Comparison of ENCODE assay signal across 19 cellular contexts in the genomic region with DNA sequence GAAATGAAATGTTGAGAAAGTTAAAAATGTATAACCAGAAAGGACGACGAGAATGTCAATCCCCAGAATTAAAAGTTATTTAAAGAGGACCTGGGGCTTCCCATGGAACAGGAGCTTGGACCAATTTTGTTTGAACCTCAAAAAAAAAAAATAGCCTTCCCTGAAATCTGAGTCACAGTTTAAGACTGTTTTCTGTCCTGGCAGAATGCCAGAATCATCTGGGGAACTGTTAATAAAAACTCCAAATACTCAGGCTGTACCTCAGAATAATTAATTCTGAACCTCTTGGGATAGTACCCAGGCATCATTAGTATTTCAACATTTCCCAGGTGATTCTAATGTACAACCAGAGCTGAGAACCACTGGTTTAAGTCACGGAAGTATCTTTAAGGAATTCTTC.
DNase-seq lines count a peak whose midpoint lies in the region; ATAC-seq and TF ChIP-seq lines count a peak whose summit lies in the region.
"Had no signal": no experiment of that assay in that cellular context is flagged by ENCODE, and none has a peak within 500 bp of the region (broad histone marks: within the 10 kb centered on the region; RNA-seq: fewer than 3 reads in every experiment).

No MANE protein-coding gene starts in this region.

- H3K27ac Mint-ChIP-seq in activated CD4-positive, alpha-beta T cell treated with anti-CD3 and anti-CD28 coated beads for 36 hours: no peak overlapping the region
- H3K27ac Mint-ChIP-seq: activated CD8-positive, alpha-beta T cell treated with anti-CD3 and anti-CD28 coated beads for 36 hours had no signal

- peak; percentile 8 for DNase-seq in A172 (ENCODE audit: low spot score)
- peak; percentile 80 for DNase-seq in LHCN-M2 (ENCODE audit: low read depth)
- peak; percentile 68 for DNase-seq in astrocyte of the hippocampus (ENCODE audit: low read depth, low spot score)
- peak; percentile 43 for DNase-seq in fibroblast of the aortic adventitia (ENCODE audit: low read depth)
- no peak for DNase-seq in activated CD4-positive, alpha-beta T cell treated with anti-CD3 and anti-CD28 coated beads for 36 hours
- DNase-seq in effector memory CD4-positive, alpha-beta T cell: no peak
- DNase-seq: activated CD8-positive, alpha-beta T cell treated with anti-CD3 and anti-CD28 coated beads for 36 hours; activated naive CD4-positive, alpha-beta T cell treated with anti-CD3 and anti-CD28 coated beads, Interleukin-2, amount 50 U/mL, for 16 hours; activated T-cell treated with anti-CD3 and anti-CD28 coated beads, Interleukin-2, amount 50 U/mL, for 1 hour; C1 segment of cervical spinal cord; cortex of kidney; mucosa of descending colon; uterus had no signal

- no peak overlapping the region for H3K4me3 ChIP-seq in fibroblast of the aortic adventitia (ENCODE audit: low read depth, low read length)
- no peak overlapping the region for H3K4me3 ChIP-seq in effector memory CD4-positive, alpha-beta T cell (ENCODE audit: insufficient read depth, low read depth, low read length, poor library complexity, severe bottlenecking)
- H3K4me3 ChIP-seq: A549, ascending aorta, gastroesophageal sphincter, mucosa of descending colon, uterus had no signal

- intact Hi-C loops in activated CD4-positive, alpha-beta T cell treated with anti-CD3 and anti-CD28 coated beads for 36 hours (cut with DNase I, micrococcal nuclease): no loop called here

- no peaks in the 10 kb centered on the region for H3K9me3 ChIP-seq in effector memory CD4-positive, alpha-beta T cell (ENCODE audit: control insufficient read depth, low read length)
- H3K9me3 ChIP-seq: A549, ascending aorta, gastroesophageal sphincter, mucosa of descending colon, uterus had no signal

- H3K27ac ChIP-seq in effector memory CD4-positive, alpha-beta T cell (ENCODE audit: insufficient read depth, low read length, poor library complexity, severe bottlenecking): no peak overlapping the region
- H3K27ac ChIP-seq: A549, ascending aorta, gastroesophageal sphincter, uterus had no signal

- no peak overlapping the region for H3K4me3 Mint-ChIP-seq in activated CD4-positive, alpha-beta T cell treated with anti-CD3 and anti-CD28 coated beads for 36 hours
- H3K4me3 Mint-ChIP-seq: activated CD8-positive, alpha-beta T cell treated with anti-CD3 and anti-CD28 coated beads for 36 hours had no signal

- POLR2A ChIA-PET in activated CD4-positive, alpha-beta T cell treated with anti-CD3 and anti-CD28 coated beads for 36 hours (lab: Charles Lee): no interaction called here

- no peaks in the 10 kb centered on the region for H3K36me3 ChIP-seq in effector memory CD4-positive, alpha-beta T cell (ENCODE audit: control insufficient read depth, insufficient read depth, low read length)
- H3K36me3 ChIP-seq: ascending aorta, gastroesophageal sphincter, uterus had no signal

- peaks cover 5% of the 10 kb centered on the region for H3K27me3 Mint-ChIP-seq in activated CD4-positive, alpha-beta T cell treated with anti-CD3 and anti-CD28 coated beads for 36 hours
- H3K27me3 Mint-ChIP-seq: activated CD8-positive, alpha-beta T cell treated with anti-CD3 and anti-CD28 coated beads for 36 hours had no signal

- H3K36me3 Mint-ChIP-seq in activated CD4-positive, alpha-beta T cell treated with anti-CD3 and anti-CD28 coated beads for 36 hours (ENCODE audit: low read depth): no peaks in the 10 kb centered on the region

- CTCF ChIA-PET in activated CD4-positive, alpha-beta T cell treated with anti-CD3 and anti-CD28 coated beads for 36 hours (lab: Charles Lee): no interaction called here

- no peak for TF ChIP-seq CTCF in fibroblast of the aortic adventitia (IDR thresholded peaks at IDR 0.05; ENCODE audit: insufficient read depth, low read length)

- H3K9me3 Mint-ChIP-seq in activated CD4-positive, alpha-beta T cell treated with anti-CD3 and anti-CD28 coated beads for 36 hours (ENCODE audit: low read depth): no peaks in the 10 kb centered on the region
- H3K9me3 Mint-ChIP-seq: activated CD8-positive, alpha-beta T cell treated with anti-CD3 and anti-CD28 coated beads for 36 hours had no signal

- peaks cover 11% of the 10 kb centered on the region for H3K4me1 Mint-ChIP-seq in activated CD4-positive, alpha-beta T cell treated with anti-CD3 and anti-CD28 coated beads for 36 hours

- no peaks in the 10 kb centered on the region for H3K27me3 ChIP-seq in effector memory CD4-positive, alpha-beta T cell (replicated peaks; ENCODE audit: control insufficient read depth, insufficient read depth, low read length, poor library complexity, severe bottlenecking)
- H3K27me3 ChIP-seq: ascending aorta, gastroesophageal sphincter, uterus had no signal

- H3K4me1 ChIP-seq in effector memory CD4-positive, alpha-beta T cell (ENCODE audit: control insufficient read depth, insufficient read depth, low read length, poor library complexity, severe bottlenecking): no peaks in the 10 kb centered on the region
- H3K4me1 ChIP-seq: A549, ascending aorta, uterus had no signal

- ATAC-seq in HG03378 (IDR thresholded peaks at IDR 0.05; ENCODE audit: unreplicated experiment): no peak
- no peak for ATAC-seq in HG03521 (IDR thresholded peaks at IDR 0.05; ENCODE audit: unreplicated experiment)
- no peak for ATAC-seq in activated CD4-positive, alpha-beta T cell treated with anti-CD3 and anti-CD28 coated beads for 36 hours
- ATAC-seq: A549; activated CD8-positive, alpha-beta T cell treated with anti-CD3 and anti-CD28 coated beads for 36 hours; gastroesophageal sphincter; left lobe of liver; mucosa of descending colon had no signal

Comparison
In these comparisons a context has a peak if more than half of its experiments do, and no peak if none do; other contexts are left out.
1. DNase-seq: peak in A172 (single experiment), LHCN-M2 (single experiment), astrocyte of the hippocampus (single experiment) and fibroblast of the aortic adventitia (single experiment); none in activated CD4-positive, alpha-beta T cell treated with anti-CD3 and anti-CD28 coated beads for 36 hours (single experiment) and effector memory CD4-positive, alpha-beta T cell (0 of 3).